In genomic region chr2:111678161-111678560, GRCh38 we compare ENCODE assay signal across 16 cellular contexts.
A peak's percentile ranks its signal among the peaks of the same experiment; 100 is the strongest.
DNase-seq lines count a peak whose midpoint lies in the region; ATAC-seq and TF ChIP-seq lines count a peak whose summit lies in the region.
"Had no signal": no experiment of that assay in that cellular context is flagged by ENCODE, and none has a peak within 500 bp of the region (broad histone marks: within the 10 kb centered on the region; RNA-seq: fewer than 3 reads in every experiment).

No MANE protein-coding gene starts in this region.

- H2AFZ ChIP-seq in DND-41 (ENCODE audit: low read depth, low read length) (no peak overlapping the region), MM.1S (ENCODE audit: low read length) (peak overlapping the region; percentile 11; the same call in 1 of the 2 replicates), osteoblast (ENCODE audit: low read length) (no peak overlapping the region)

- H3K27ac Mint-ChIP-seq in CD8-positive, alpha-beta T cell = no peak overlapping the region

- H3K4me1 Mint-ChIP-seq in CD8-positive, alpha-beta T cell (ENCODE audit: low read depth) = no peaks in the 10 kb centered on the region
- H3K4me1 Mint-ChIP-seq: CD8-positive, alpha-beta memory T cell had no signal

- POLR2A ChIA-PET in CD8-positive, alpha-beta T cell (lab: Charles Lee) = no interaction called here
- POLR2A ChIA-PET in GM10248 (lab: Yijun Ruan, JAX) = no interaction called here

- intact Hi-C loops in CD8-positive, alpha-beta T cell (cut with DNase I, micrococcal nuclease) = no loop called here

- H3K36me3 ChIP-seq in DND-41 (ENCODE audit: insufficient read depth, low read length) (no peaks in the 10 kb centered on the region), MM.1S (replicated peaks; ENCODE audit: insufficient read depth, low read length) (no peaks in the 10 kb centered on the region), SJCRH30 (no peaks in the 10 kb centered on the region), osteoblast (ENCODE audit: insufficient read depth, low read length) (no peaks in the 10 kb centered on the region)
- no peaks in the 10 kb centered on the region for H3K36me3 ChIP-seq in CD8-positive, alpha-beta T cell (ENCODE audit: insufficient read depth, low read length)
- H3K36me3 ChIP-seq: HAP-1 had no signal

- H3K4me3 ChIP-seq in DND-41 (ENCODE audit: low read depth in 1 of 2, low read length in 2 of 2) = no peak overlapping the region
- no peak overlapping the region; the same call in 1 of the 2 replicates for H3K4me3 ChIP-seq in MM.1S (ENCODE audit: low read length)
- H3K4me3 ChIP-seq in SJCRH30 = peak overlapping the region; percentile 20
- no peak overlapping the region for H3K4me3 ChIP-seq in osteoblast (ENCODE audit: insufficient read depth, low read length)
- no peak overlapping the region for H3K4me3 ChIP-seq in CD8-positive, alpha-beta T cell (ENCODE audit: low read depth, low read length)
- H3K4me3 ChIP-seq: GM12878, HAP-1 had no signal

- no peaks in the 10 kb centered on the region for H3K9me3 ChIP-seq in DND-41 (ENCODE audit: insufficient read depth, low read length, severe bottlenecking)
- H3K9me3 ChIP-seq in MM.1S (replicated peaks; ENCODE audit: insufficient read depth, low read length) = no peaks in the 10 kb centered on the region
- 0 out of 2 replicates have a peak, but pooled peaks cover 4% of the 10 kb centered on the region for H3K9me3 ChIP-seq in SJCRH30 (replicated peaks)
- H3K9me3 ChIP-seq in osteoblast (ENCODE audit: low read depth, low read length) = no peaks in the 10 kb centered on the region
- H3K9me3 ChIP-seq in CD8-positive, alpha-beta T cell (ENCODE audit: low read length) = no peaks in the 10 kb centered on the region
- H3K9me3 ChIP-seq: HAP-1 had no signal

- peak overlapping the region; percentile 72 for H3K27ac ChIP-seq in DND-41 (ENCODE audit: low read length)
- H3K27ac ChIP-seq in MM.1S (ENCODE audit: low read length) = peak overlapping the region; percentile 36; the same call in 1 of the 2 replicates
- H3K27ac ChIP-seq in SJCRH30 = peak overlapping the region; percentile 21
- no peak overlapping the region for H3K27ac ChIP-seq in osteoblast (ENCODE audit: low read depth, low read length)
- H3K27ac ChIP-seq in CD8-positive, alpha-beta T cell (ENCODE audit: low read depth, low read length) = no peak overlapping the region

- peak; percentile 24; the same call in 2 of the 3 replicates for ATAC-seq in DND-41 (ENCODE audit: insufficient read depth, low read depth)
- ATAC-seq in CD8-positive, alpha-beta T cell = no peak
- ATAC-seq: GM12878, HepG2 had no signal

- no peaks in the 10 kb centered on the region for H3K79me2 ChIP-seq in DND-41 (ENCODE audit: insufficient read depth, low read length)
- no peaks in the 10 kb centered on the region for H3K79me2 ChIP-seq in MM.1S (ENCODE audit: low read length)
- H3K79me2 ChIP-seq in osteoblast (ENCODE audit: insufficient read depth, low read length) = no peaks in the 10 kb centered on the region

- H3F3A ChIP-seq in MM.1S (ENCODE audit: insufficient read depth, low read length) = peaks cover 17% of the 10 kb centered on the region

- TF ChIP-seq CTCF in DND-41 (IDR thresholded peaks at IDR 0.05; ENCODE audit: borderline replicate concordance, extremely low read depth, low read length, poor library complexity, severe bottlenecking) (no peak), MM.1S (IDR thresholded peaks at IDR 0.05; ENCODE audit: low read length) (no peak), osteoblast (IDR thresholded peaks at IDR 0.05; ENCODE audit: extremely low read depth, low read depth, low read length) (no peak), GM10248 (IDR thresholded peaks at IDR 0.05; ENCODE audit: control extremely low read depth, extremely low read depth, low read depth, missing control alignments) (no peak)
- TF ChIP-seq CTCF in CD8-positive, alpha-beta T cell (IDR thresholded peaks at IDR 0.05) = no peak

- no peaks in the 10 kb centered on the region for H3K9me2 ChIP-seq in MM.1S (replicated peaks; ENCODE audit: insufficient read depth, low read length)

- H3K27me3 ChIP-seq in DND-41 (ENCODE audit: insufficient read depth, low read length, poor library complexity) (no peaks in the 10 kb centered on the region), MM.1S (replicated peaks; ENCODE audit: insufficient read depth, low read length) (no peaks in the 10 kb centered on the region), SJCRH30 (no peaks in the 10 kb centered on the region), osteoblast (ENCODE audit: insufficient read depth, low read length) (no peaks in the 10 kb centered on the region)
- H3K27me3 ChIP-seq in CD8-positive, alpha-beta T cell (ENCODE audit: insufficient read depth, low read length) = no peaks in the 10 kb centered on the region

- DNase-seq in DND-41 = no peak
- DNase-seq in MM.1S = peak; percentile 56
- peak; percentile 45 to 63 for DNase-seq in SJCRH30
- no peak for DNase-seq in osteoblast (ENCODE audit: insufficient read length, low spot score, missing footprints)
- no peak for DNase-seq in NCI-H187 (lab: John Stamatoyannopoulos, UW)
- DNase-seq in CD8-positive, alpha-beta T cell = no peak
- DNase-seq in GM10248 (ENCODE audit: extremely low spot score) = no peak
- DNase-seq: ACHN; CD8-positive, alpha-beta memory T cell; Kasumi-1; NCI-H446; NCI-H774; SIG-M5 had no signal

- H3K4me2 ChIP-seq in DND-41 (ENCODE audit: insufficient read depth, low read length) = peak overlapping the region; percentile 10
- peak overlapping the region; percentile 54 for H3K4me2 ChIP-seq in MM.1S (ENCODE audit: low read depth, low read length)
- H3K4me2 ChIP-seq in osteoblast (ENCODE audit: insufficient read depth, low read length) = peak overlapping the region; percentile 23

- H3K4me1 ChIP-seq in DND-41 (ENCODE audit: insufficient read depth, low read length) (peaks cover 67% of the 10 kb centered on the region), MM.1S (ENCODE audit: low read length) (peaks cover 52% of the 10 kb centered on the region), SJCRH30 (peaks cover 21% of the 10 kb centered on the region), osteoblast (ENCODE audit: insufficient read depth, low read length) (peaks cover 15% of the 10 kb centered on the region)
- H3K4me1 ChIP-seq in CD8-positive, alpha-beta T cell (ENCODE audit: insufficient read depth, low read length) = no peaks in the 10 kb centered on the region
- H3K4me1 ChIP-seq: HAP-1 had no signal

- H3K9me3 Mint-ChIP-seq in CD8-positive, alpha-beta T cell = no peaks in the 10 kb centered on the region
- H3K9me3 Mint-ChIP-seq: CD8-positive, alpha-beta memory T cell had no signal

- H3K27me3 Mint-ChIP-seq in CD8-positive, alpha-beta T cell (ENCODE audit: low read depth) = peaks cover 3% of the 10 kb centered on the region

- no peak overlapping the region for H3K4me3 Mint-ChIP-seq in CD8-positive, alpha-beta T cell
- H3K4me3 Mint-ChIP-seq: CD8-positive, alpha-beta memory T cell had no signal

- H3K9ac ChIP-seq in DND-41 (ENCODE audit: low read depth, low read length) (peak overlapping the region; percentile 13; the same call in 1 of the 2 replicates), MM.1S (ENCODE audit: low read length) (peak overlapping the region; percentile 34; the same call in 1 of the 2 replicates)

- H3K36me3 Mint-ChIP-seq in CD8-positive, alpha-beta T cell = no peaks in the 10 kb centered on the region
- H3K36me3 Mint-ChIP-seq: CD8-positive, alpha-beta memory T cell had no signal

- CTCF ChIA-PET in CD8-positive, alpha-beta T cell (lab: Charles Lee) = no interaction called here
- CTCF ChIA-PET in GM10248 (lab: Yijun Ruan, JAX) = interaction anchor here (1.3 kb wide), 1 partner anchor 10 kb away, joined by 4 read pairs; no protein-coding TSS in a partner anchor

- H4K20me1 ChIP-seq in DND-41 (ENCODE audit: insufficient read depth, low read length) (no peaks in the 10 kb centered on the region), MM.1S (ENCODE audit: insufficient read depth, low read length) (no peaks in the 10 kb centered on the region), osteoblast (ENCODE audit: insufficient read depth, low read length) (no peaks in the 10 kb centered on the region)

Comparison
In these comparisons a context has a peak if more than half of its experiments do, and no peak if none do; other contexts are left out.
1. DNase-seq: peak in MM.1S (single experiment) and SJCRH30 (2 of 2); none in DND-41 (single experiment), osteoblast (single experiment), NCI-H187 (0 of 2), CD8-positive, alpha-beta T cell (0 of 7) and GM10248 (single experiment).
2. H3K27ac ChIP-seq: peak in DND-41 (single experiment), MM.1S (single experiment) and SJCRH30 (single experiment); none in osteoblast (single experiment) and CD8-positive, alpha-beta T cell (single experiment).
3. Peak in every context shown above with its lines, with median percentiles within 50 percentile points of each other: H3K4me2 ChIP-seq.